ENCODE assay signal across 1 cellular context in genomic region chr7:137440434-137440830, GRCh38.
TF ChIP-seq lines count a peak whose summit lies in the region.

No MANE protein-coding gene starts in this region.

TF ChIP-seq in GM12878, 131 proteins besides CTCF, POLR2A, EP300 and RAD21 (continued from another document):
- TF ChIP-seq, protein P1, sequence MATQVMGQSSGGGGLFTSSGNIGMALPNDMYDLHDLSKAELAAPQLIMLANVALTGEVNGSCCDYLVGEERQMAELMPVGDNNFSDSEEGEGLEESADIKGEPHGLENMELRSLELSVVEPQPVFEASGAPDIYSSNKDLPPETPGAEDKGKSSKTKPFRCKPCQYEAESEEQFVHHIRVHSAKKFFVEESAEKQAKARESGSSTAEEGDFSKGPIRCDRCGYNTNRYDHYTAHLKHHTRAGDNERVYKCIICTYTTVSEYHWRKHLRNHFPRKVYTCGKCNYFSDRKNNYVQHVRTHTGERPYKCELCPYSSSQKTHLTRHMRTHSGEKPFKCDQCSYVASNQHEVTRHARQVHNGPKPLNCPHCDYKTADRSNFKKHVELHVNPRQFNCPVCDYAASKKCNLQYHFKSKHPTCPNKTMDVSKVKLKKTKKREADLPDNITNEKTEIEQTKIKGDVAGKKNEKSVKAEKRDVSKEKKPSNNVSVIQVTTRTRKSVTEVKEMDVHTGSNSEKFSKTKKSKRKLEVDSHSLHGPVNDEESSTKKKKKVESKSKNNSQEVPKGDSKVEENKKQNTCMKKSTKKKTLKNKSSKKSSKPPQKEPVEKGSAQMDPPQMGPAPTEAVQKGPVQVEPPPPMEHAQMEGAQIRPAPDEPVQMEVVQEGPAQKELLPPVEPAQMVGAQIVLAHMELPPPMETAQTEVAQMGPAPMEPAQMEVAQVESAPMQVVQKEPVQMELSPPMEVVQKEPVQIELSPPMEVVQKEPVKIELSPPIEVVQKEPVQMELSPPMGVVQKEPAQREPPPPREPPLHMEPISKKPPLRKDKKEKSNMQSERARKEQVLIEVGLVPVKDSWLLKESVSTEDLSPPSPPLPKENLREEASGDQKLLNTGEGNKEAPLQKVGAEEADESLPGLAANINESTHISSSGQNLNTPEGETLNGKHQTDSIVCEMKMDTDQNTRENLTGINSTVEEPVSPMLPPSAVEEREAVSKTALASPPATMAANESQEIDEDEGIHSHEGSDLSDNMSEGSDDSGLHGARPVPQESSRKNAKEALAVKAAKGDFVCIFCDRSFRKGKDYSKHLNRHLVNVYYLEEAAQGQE (IDR thresholded peaks at IDR 0.05; ENCODE audit: low read depth, low read length), result no peak
- TF ChIP-seq SPI1 (IDR thresholded peaks at IDR 0.05; ENCODE audit: borderline replicate concordance, insufficient read depth, low read depth, low read length) (no peak), RUNX3 (IDR thresholded peaks at IDR 0.05; ENCODE audit: low read length) (no peak)
